In the genomic region with DNA sequence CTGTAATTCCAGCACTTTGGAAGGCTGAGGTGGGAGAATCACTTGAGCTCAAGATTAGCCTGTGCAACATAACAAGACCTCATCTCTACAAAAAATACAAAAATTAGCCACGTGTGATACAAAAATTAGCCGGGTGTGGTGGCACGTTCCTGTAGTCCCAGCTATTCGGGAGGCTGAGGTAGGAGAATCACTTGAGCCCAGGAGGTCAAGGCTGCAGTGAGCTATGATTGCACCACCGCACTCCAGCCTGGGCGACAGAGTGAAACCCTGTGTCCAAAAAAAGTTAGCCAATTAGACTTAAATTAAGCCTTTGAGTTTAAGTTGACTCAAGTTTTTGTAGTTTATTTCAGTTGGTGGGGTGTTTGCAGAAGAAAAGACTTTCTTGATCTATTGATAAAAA, we compare ENCODE assay signal across 36 cellular contexts.
"Had no signal": no experiment of that assay in that cellular context is flagged by ENCODE, and none has a peak within 500 bp of the region (broad histone marks: within the 10 kb centered on the region; RNA-seq: fewer than 3 reads in every experiment).

No MANE protein-coding gene starts in this region.

- H3K4me3 Mint-ChIP-seq: activated CD4-positive, alpha-beta memory T cell treated with anti-CD3 and anti-CD28 coated beads, Interleukin-2, amount 10 ng/mL, durations not matched to agents 7 days and 5 days; activated CD4-positive, alpha-beta T cell treated with anti-CD3 and anti-CD28 coated beads for 36 hours; activated CD4-positive, alpha-beta T cell treated with anti-CD3 and anti-CD28 coated beads, Interleukin-2, amount 10 ng/mL, durations not matched to agents 7 days and 5 days; activated CD8-positive, alpha-beta memory T cell treated with anti-CD3 and anti-CD28 coated beads, Interleukin-2, amount 10 ng/mL, durations not matched to agents 7 days and 5 days; activated CD8-positive, alpha-beta T cell treated with anti-CD3 and anti-CD28 coated beads, Interleukin-2, amount 10 ng/mL, durations not matched to agents 7 days and 5 days; activated naive CD4-positive, alpha-beta T cell treated with anti-CD3 and anti-CD28 coated beads for 36 hours; activated naive CD8-positive, alpha-beta T cell treated with anti-CD3 and anti-CD28 coated beads for 36 hours; activated T-cell treated with anti-CD3 and anti-CD28 coated beads, Interleukin-2, amount 50 U/mL, for 24 hours; activated T-helper 1 cell treated with anti-CD3 and anti-CD28 coated beads, Interleukin-12 subunit alpha, Interleukin-12 subunit beta, Interleukin-2, Interleukin-4 antibody, amounts not matched to agents 30 ng/mL and 10 ng/mL and 1 ng/mL, durations not matched to agents 14 hours and 24 hours and 36 hours; activated T-helper 17 cell treated with anti-CD3 and anti-CD28 coated beads, Interleukin-2, amount 50 U/mL, for 72 hours; T-helper 1 cell treated with Interleukin-12 subunit alpha and Interleukin-12 subunit beta and Interleukin-4 antibody, amounts not matched to agents 30 μg/mL and 1 μg/mL, for 36 hours; T-helper 2 cell treated with Interferon-gamma antibody and Interleukin-4, amounts not matched to agents 5 μg/mL and 100 μg/mL, for 36 hours had no signal

- ATAC-seq: activated CD4-positive, alpha-beta T cell treated with anti-CD3 and anti-CD28 coated beads for 36 hours; activated CD4-positive, CD25-positive, alpha-beta regulatory T cell treated with anti-CD3 and anti-CD28 coated beads, Interleukin-2, amount 50 U/mL, for 24 hours; activated CD8-positive, alpha-beta memory T cell treated with anti-CD3 and anti-CD28 coated beads, Interleukin-2, amount 10 ng/mL, durations not matched to agents 7 days and 5 days; activated CD8-positive, alpha-beta T cell treated with anti-CD3 and anti-CD28 coated beads, Interleukin-2, amount 10 ng/mL, durations not matched to agents 7 days and 5 days; activated naive CD4-positive, alpha-beta T cell treated with anti-CD3 and anti-CD28 coated beads, Interleukin-2, amount 50 U/mL, for 72 hours; activated T-helper 17 cell treated with anti-CD3 and anti-CD28 coated beads, Interleukin-2, amount 50 U/mL, for 72 hours; body of pancreas had no signal

- H3K27me3 ChIP-seq: adrenal gland, body of pancreas, brain microvascular endothelial cell, breast epithelium had no signal

- H3K9me3 Mint-ChIP-seq: activated CD4-positive, alpha-beta memory T cell treated with anti-CD3 and anti-CD28 coated beads, Interleukin-2, amount 10 ng/mL, durations not matched to agents 7 days and 5 days; activated CD4-positive, alpha-beta T cell treated with anti-CD3 and anti-CD28 coated beads, Interleukin-2, amount 10 ng/mL, durations not matched to agents 7 days and 5 days; activated naive CD4-positive, alpha-beta T cell treated with anti-CD3 and anti-CD28 coated beads for 36 hours; activated naive CD4-positive, alpha-beta T cell treated with anti-CD3 and anti-CD28 coated beads, Interleukin-2, amount 50 U/mL, for 72 hours; activated naive CD8-positive, alpha-beta T cell treated with anti-CD3 and anti-CD28 coated beads for 36 hours; activated T-cell treated with anti-CD3 and anti-CD28 coated beads, Interleukin-2, amount 50 U/mL, for 24 hours; activated T-helper 1 cell treated with anti-CD3 and anti-CD28 coated beads, Interleukin-12 subunit alpha, Interleukin-12 subunit beta, Interleukin-2, Interleukin-4 antibody, amounts not matched to agents 30 ng/mL and 10 ng/mL and 1 ng/mL, durations not matched to agents 14 hours and 24 hours and 36 hours; activated T-helper 17 cell treated with anti-CD3 and anti-CD28 coated beads, Interleukin-2, amount 50 U/mL, for 72 hours; T-helper 1 cell treated with Interleukin-12 subunit alpha and Interleukin-12 subunit beta and Interleukin-4 antibody, amounts not matched to agents 30 μg/mL and 1 μg/mL, for 36 hours; T-helper 2 cell treated with Interferon-gamma antibody and Interleukin-4, amounts not matched to agents 5 μg/mL and 100 μg/mL, for 36 hours had no signal

- H3K4me1 Mint-ChIP-seq: activated CD4-positive, alpha-beta memory T cell treated with anti-CD3 and anti-CD28 coated beads, Interleukin-2, amount 10 ng/mL, durations not matched to agents 7 days and 5 days; activated CD4-positive, alpha-beta T cell treated with anti-CD3 and anti-CD28 coated beads for 36 hours; activated CD4-positive, alpha-beta T cell treated with anti-CD3 and anti-CD28 coated beads, Interleukin-2, amount 10 ng/mL, durations not matched to agents 7 days and 5 days; activated CD8-positive, alpha-beta memory T cell treated with anti-CD3 and anti-CD28 coated beads, Interleukin-2, amount 10 ng/mL, durations not matched to agents 7 days and 5 days; activated naive CD8-positive, alpha-beta T cell treated with anti-CD3 and anti-CD28 coated beads for 36 hours; activated T-helper 17 cell treated with anti-CD3 and anti-CD28 coated beads, Interleukin-2, amount 50 U/mL, for 72 hours had no signal

- H3K27ac Mint-ChIP-seq: activated CD4-positive, alpha-beta memory T cell treated with anti-CD3 and anti-CD28 coated beads, Interleukin-2, amount 10 ng/mL, durations not matched to agents 7 days and 5 days; activated CD4-positive, alpha-beta T cell treated with anti-CD3 and anti-CD28 coated beads for 36 hours; activated CD4-positive, alpha-beta T cell treated with anti-CD3 and anti-CD28 coated beads, Interleukin-2, amount 10 ng/mL, durations not matched to agents 7 days and 5 days; activated CD8-positive, alpha-beta memory T cell treated with anti-CD3 and anti-CD28 coated beads, Interleukin-2, amount 10 ng/mL, durations not matched to agents 7 days and 5 days; activated CD8-positive, alpha-beta T cell treated with anti-CD3 and anti-CD28 coated beads, Interleukin-2, amount 10 ng/mL, durations not matched to agents 7 days and 5 days; activated naive CD4-positive, alpha-beta T cell treated with anti-CD3 and anti-CD28 coated beads for 36 hours; activated naive CD4-positive, alpha-beta T cell treated with anti-CD3 and anti-CD28 coated beads, Interleukin-2, amount 50 U/mL, for 72 hours; activated naive CD8-positive, alpha-beta T cell treated with anti-CD3 and anti-CD28 coated beads for 36 hours; activated T-cell treated with anti-CD3 and anti-CD28 coated beads, Interleukin-2, amount 50 U/mL, for 24 hours; activated T-helper 1 cell treated with anti-CD3 and anti-CD28 coated beads, Interleukin-12 subunit alpha, Interleukin-12 subunit beta, Interleukin-2, Interleukin-4 antibody, amounts not matched to agents 30 ng/mL and 10 ng/mL and 1 ng/mL, durations not matched to agents 14 hours and 24 hours and 36 hours; activated T-helper 17 cell treated with anti-CD3 and anti-CD28 coated beads, Interleukin-2, amount 50 U/mL, for 72 hours; T-helper 1 cell treated with Interleukin-12 subunit alpha and Interleukin-12 subunit beta and Interleukin-4 antibody, amounts not matched to agents 30 μg/mL and 1 μg/mL, for 36 hours; T-helper 2 cell treated with Interferon-gamma antibody and Interleukin-4, amounts not matched to agents 5 μg/mL and 100 μg/mL, for 36 hours had no signal

- H3K27ac ChIP-seq: adrenal gland, body of pancreas, brain microvascular endothelial cell, breast epithelium, VCaP had no signal

- H3K4me1 ChIP-seq: breast epithelium had no signal

- H3K4me3 ChIP-seq: adrenal gland, body of pancreas, breast epithelium had no signal

- H3K36me3 ChIP-seq: adrenal gland, brain microvascular endothelial cell, breast epithelium had no signal

- H3K36me3 Mint-ChIP-seq: activated CD8-positive, alpha-beta memory T cell treated with anti-CD3 and anti-CD28 coated beads, Interleukin-2, amount 10 ng/mL, durations not matched to agents 7 days and 5 days; activated naive CD4-positive, alpha-beta T cell treated with anti-CD3 and anti-CD28 coated beads, Interleukin-2, amount 50 U/mL, for 72 hours; activated naive CD8-positive, alpha-beta T cell treated with anti-CD3 and anti-CD28 coated beads for 36 hours had no signal

- DNase-seq: activated CD4-positive, alpha-beta memory T cell treated with anti-CD3 and anti-CD28 coated beads, Interleukin-2, amount 10 ng/mL, durations not matched to agents 7 days and 5 days; activated CD4-positive, alpha-beta T cell treated with anti-CD3 and anti-CD28 coated beads for 1 hour; activated CD4-positive, alpha-beta T cell treated with anti-CD3 and anti-CD28 coated beads for 36 hours; activated CD4-positive, alpha-beta T cell treated with anti-CD3 and anti-CD28 coated beads for 48 hours; activated CD4-positive, alpha-beta T cell treated with anti-CD3 and anti-CD28 coated beads, Interleukin-2, amount 10 ng/mL, durations not matched to agents 7 days and 5 days; activated CD4-positive, alpha-beta T cell treated with anti-CD3 and anti-CD28 coated beads, Interleukin-2, amount 50 U/mL, for 48 hours; activated CD4-positive, CD25-positive, alpha-beta regulatory T cell; activated CD8-positive, alpha-beta memory T cell treated with anti-CD3 and anti-CD28 coated beads for 24 hours; activated CD8-positive, alpha-beta memory T cell treated with anti-CD3 and anti-CD28 coated beads, Interleukin-2, amount 10 ng/mL, durations not matched to agents 7 days and 5 days; activated CD8-positive, alpha-beta memory T cell treated with anti-CD3 and anti-CD28 coated beads, Interleukin-2, amount 50 U/mL, for 48 hours; activated CD8-positive, alpha-beta T cell treated with anti-CD3 and anti-CD28 coated beads, Interleukin-2, amount 10 ng/mL, durations not matched to agents 7 days and 5 days; activated effector memory CD4-positive, alpha-beta T cell treated with anti-CD3 and anti-CD28 coated beads, Interleukin-2, amount 50 U/mL, for 16 hours; activated gamma-delta T cell treated with Interleukin-2 at 50 U/mL for 16 hours; activated naive CD4-positive, alpha-beta T cell; activated naive CD4-positive, alpha-beta T cell treated with anti-CD3 and anti-CD28 coated beads for 36 hours; activated naive CD4-positive, alpha-beta T cell treated with anti-CD3 and anti-CD28 coated beads, Interleukin-2, amount 50 U/mL, for 16 hours; activated naive CD8-positive, alpha-beta T cell treated with anti-CD3 and anti-CD28 coated beads for 36 hours; activated T-cell treated with anti-CD3 and anti-CD28 coated beads, Interleukin-2, amount 50 U/mL, for 24 hours; activated T-cell treated with anti-CD3 and anti-CD28 coated beads, Interleukin-2, amount 50 U/mL, for 48 hours; adrenal gland; amniotic stem cell; aorta; body of pancreas; brain microvascular endothelial cell; central memory CD4-positive, alpha-beta T cell; T-helper 1 cell; T-helper 2 cell; T-helper 9 cell had no signal

- H3K27me3 Mint-ChIP-seq: activated CD8-positive, alpha-beta memory T cell treated with anti-CD3 and anti-CD28 coated beads, Interleukin-2, amount 10 ng/mL, durations not matched to agents 7 days and 5 days; activated T-cell treated with anti-CD3 and anti-CD28 coated beads, Interleukin-2, amount 50 U/mL, for 24 hours had no signal

- H3K9me3 ChIP-seq: adrenal gland, body of pancreas, breast epithelium had no signal
